Comparison of ENCODE assay signal across 1 cellular context in genomic region chr18:42801706-42802105, GRCh38.
TF ChIP-seq lines count a peak whose summit lies in the region.

No MANE protein-coding gene starts in this region.

TF ChIP-seq in SK-N-SH treated with all-trans-retinoic acid at 6 μM for 48 hours, 23 proteins besides CTCF, POLR2A, EP300 and RAD21 (continued from another document):
- no peak for TF ChIP-seq TSHZ2 (CRISPR knock-in tag; IDR thresholded peaks at IDR 0.05)
- no peak for TF ChIP-seq TOX (CRISPR knock-in tag; IDR thresholded peaks at IDR 0.05; ENCODE audit: borderline replicate concordance)
- TF ChIP-seq ISL1 (CRISPR knock-in tag; IDR thresholded peaks at IDR 0.05): peak; percentile 82
- no peak for TF ChIP-seq ZNF8 (CRISPR knock-in tag; IDR thresholded peaks at IDR 0.05)
- no peak for TF ChIP-seq ARNTL (CRISPR knock-in tag; IDR thresholded peaks at IDR 0.05; ENCODE audit: borderline replicate concordance, low read depth)
- TF ChIP-seq ZFP30 (CRISPR knock-in tag; IDR thresholded peaks at IDR 0.05): no peak
- TF ChIP-seq BACH2 (CRISPR knock-in tag; IDR thresholded peaks at IDR 0.05; ENCODE audit: borderline replicate concordance): no peak
- TF ChIP-seq CREB5 (CRISPR knock-in tag; IDR thresholded peaks at IDR 0.05; ENCODE audit: low read depth): peak; percentile 15; the same call in 1 of the 2 replicates
- TF ChIP-seq ZFP3 (CRISPR knock-in tag; IDR thresholded peaks at IDR 0.05): no peak
- no peak for TF ChIP-seq ZNF70 (CRISPR knock-in tag; IDR thresholded peaks at IDR 0.05)
